1 cellular context compared by ENCODE assay signal in the genomic region with DNA sequence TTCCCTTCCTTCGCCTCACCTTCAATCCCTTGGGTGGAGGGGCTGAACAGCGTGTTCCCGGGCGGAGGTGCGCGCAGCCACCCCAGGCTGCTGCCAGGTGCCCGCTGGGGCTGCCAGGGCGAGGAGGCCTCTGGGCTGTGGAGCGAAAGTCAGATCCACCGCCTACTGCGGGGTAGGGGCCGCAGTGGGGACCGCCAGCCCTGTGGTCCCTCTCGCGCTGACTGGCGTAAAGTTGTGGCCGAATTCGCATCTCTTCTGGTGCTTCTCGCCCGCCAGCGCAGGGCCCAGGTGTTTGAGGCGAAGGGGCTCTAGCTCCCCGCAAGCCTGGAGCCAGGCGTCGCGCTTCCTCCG.
TF ChIP-seq lines count a peak whose summit lies in the region.

No MANE protein-coding gene starts in this region.

TF ChIP-seq in HEK293, 187 proteins besides CTCF, POLR2A, EP300 and RAD21:
- TF ChIP-seq, protein P1, sequence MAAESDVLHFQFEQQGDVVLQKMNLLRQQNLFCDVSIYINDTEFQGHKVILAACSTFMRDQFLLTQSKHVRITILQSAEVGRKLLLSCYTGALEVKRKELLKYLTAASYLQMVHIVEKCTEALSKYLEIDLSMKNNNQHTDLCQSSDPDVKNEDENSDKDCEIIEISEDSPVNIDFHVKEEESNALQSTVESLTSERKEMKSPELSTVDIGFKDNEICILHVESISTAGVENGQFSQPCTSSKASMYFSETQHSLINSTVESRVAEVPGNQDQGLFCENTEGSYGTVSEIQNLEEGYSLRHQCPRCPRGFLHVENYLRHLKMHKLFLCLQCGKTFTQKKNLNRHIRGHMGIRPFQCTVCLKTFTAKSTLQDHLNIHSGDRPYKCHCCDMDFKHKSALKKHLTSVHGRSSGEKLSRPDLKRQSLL (tag by site-specific recombination; IDR thresholded peaks at IDR 0.05), result peak; percentile 80
- TF ChIP-seq ZNF248 (tag by site-specific recombination; IDR thresholded peaks at IDR 0.05), result no peak
